8 cellular contexts compared by ENCODE assay signal in the genomic region with DNA sequence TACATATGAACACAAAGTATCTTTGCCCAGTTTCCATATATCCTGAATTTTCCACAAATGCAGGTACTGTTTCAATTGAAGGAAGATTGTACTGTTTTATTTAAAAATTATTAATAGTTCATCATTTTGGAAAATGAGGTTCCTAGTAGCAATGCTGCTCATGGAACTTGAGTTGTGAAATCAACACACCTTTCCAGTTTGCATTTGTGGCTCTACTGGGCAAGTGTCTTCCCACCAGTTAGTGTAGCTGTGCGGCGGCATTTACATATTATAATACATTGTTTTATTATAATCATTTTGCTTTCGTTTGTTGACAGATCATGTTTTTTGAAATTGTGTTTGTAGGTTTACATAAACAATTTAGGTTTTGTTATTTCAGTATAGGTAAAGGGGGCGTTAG. TPM values are rescaled to one million over a fixed set of nuclear protein-coding genes. Genes with fewer than 3 reads are reported as not detected.
DNase-seq lines count a peak whose midpoint lies in the region; ATAC-seq and TF ChIP-seq lines count a peak whose summit lies in the region.

No MANE protein-coding gene starts in this region.

- no peaks in the 10 kb centered on the region for H3K27me3 ChIP-seq in colonic mucosa

- peaks cover 6% of the 10 kb centered on the region for H3K4me1 ChIP-seq in colonic mucosa

- TF ChIP-seq CTCF in CD14-positive monocyte (IDR thresholded peaks at IDR 0.05) (no peak), LNCaP clone FGC (IDR thresholded peaks at IDR 0.05; ENCODE audit: control insufficient read depth, extremely low read depth, insufficient read depth) (no peak), colonic mucosa (IDR thresholded peaks at IDR 0.05) (no peak), nephron (IDR thresholded peaks at IDR 0.05; ENCODE audit: unreplicated experiment in 3 of 3) (no peak)

- H3K9me3 Mint-ChIP-seq in CD14-positive monocyte (peaks cover 0 to 6% (median 0%) of the 10 kb centered on the region in 7 donors), nephron (peaks cover 9% of the 10 kb centered on the region)

- H3K27me3 Mint-ChIP-seq in CD14-positive monocyte (ENCODE audit: low read depth in 3 of 3) (peaks cover 0 to 29% (median 0%) of the 10 kb centered on the region in 3 donors), nephron (ENCODE audit: low read depth) (no peaks in the 10 kb centered on the region)

- H3K4me3 ChIP-seq in LNCaP clone FGC (ENCODE audit: low read depth, low read length) (peak overlapping the region; percentile 94), colonic mucosa (peak overlapping the region; percentile 80)

- no peak for ATAC-seq in GM18502 (IDR thresholded peaks at IDR 0.05; ENCODE audit: poor library complexity, unreplicated experiment)

- no peaks in the 10 kb centered on the region for H3K36me3 ChIP-seq in colonic mucosa

- H3K4me3 Mint-ChIP-seq in CD14-positive monocyte (peak overlapping the region; percentile 88 to 92), nephron (peak overlapping the region; percentile 95 to 98 (median 96))

- peak overlapping the region; percentile 92 for H3K27ac ChIP-seq in colonic mucosa

- H3K27ac Mint-ChIP-seq in CD14-positive monocyte (peak overlapping the region; percentile 80 to 100 (median 100)), nephron (peak overlapping the region; percentile 100)

- intact Hi-C loops in CD14-positive monocyte (cut with micrococcal nuclease) (loop anchor here (5.0 to 10.0 kb wide), 2 partner anchors 57 to 110 kb away; no protein-coding TSS in a partner anchor), colonic mucosa (cut with DNase I) (no loop called here)

- H3K9ac ChIP-seq in colonic mucosa (ENCODE audit: low read depth in 2 of 2, low read length in 2 of 2), result peak overlapping the region in 1 of 2 donors; percentile 100

- peaks cover 16% of the 10 kb centered on the region for H3K4me1 Mint-ChIP-seq in CD14-positive monocyte
- H3K4me1 Mint-ChIP-seq in nephron, result peaks cover 5% of the 10 kb centered on the region

- H3K9me3 ChIP-seq in colonic mucosa, result no peaks in the 10 kb centered on the region

- H3K36me3 Mint-ChIP-seq in CD14-positive monocyte (peaks cover 3 to 11% of the 10 kb centered on the region in 2 donors), nephron (ENCODE audit: low read depth) (no peaks in the 10 kb centered on the region)

- no peak for DNase-seq in CD14-positive monocyte (ENCODE audit: low spot score)
- no peak for DNase-seq in LNCaP clone FGC (ENCODE audit: low read depth)
- DNase-seq in colonic mucosa, result no peak
- DNase-seq in inferior parietal cortex (ENCODE audit: extremely low spot score), result no peak
- DNase-seq in NCI-H146 (lab: John Stamatoyannopoulos, UW), result no peak
- DNase-seq in SK-N-DZ (ENCODE audit: low spot score), result no peak

RNA-seq across cellular contexts. Expression of gene DDX3X, which starts 2.0 kb away (rescaled TPM):
- 100 to 1,000 TPM; 200 to 280 TPM for polyA plus RNA-seq in CD14-positive monocyte
- 100 to 1,000 TPM; 192 to 318 TPM for total RNA-seq in colonic mucosa
- polyA plus RNA-seq in SK-N-DZ (2014; cell fraction: cytosol; rRNA removed), result 106 and 112 TPM in 2 replicates
- 120 and 149 TPM in 2 replicates for polyA plus RNA-seq in SK-N-DZ (2014; cell fraction: nucleus; rRNA removed)
